28 cellular contexts compared by ENCODE assay signal in the genomic region with DNA sequence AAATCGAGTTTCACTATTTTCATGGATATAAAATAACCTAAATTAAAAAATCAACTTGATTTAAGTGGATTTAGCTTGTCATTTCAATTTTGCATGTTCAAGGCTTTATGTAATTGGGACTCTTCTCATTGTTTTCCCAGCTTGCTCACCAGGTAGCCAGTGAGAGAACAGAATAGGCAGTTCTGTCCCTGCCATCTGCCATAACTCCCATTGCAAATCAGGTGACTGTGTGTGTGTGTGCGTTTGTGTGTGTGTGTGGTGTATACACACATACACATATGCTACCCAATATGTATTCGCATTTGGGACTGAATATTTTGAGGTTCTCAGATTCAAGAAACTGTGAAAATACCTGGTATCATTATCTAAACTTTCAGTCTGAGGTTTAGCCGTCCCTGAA.
"Had no signal": no experiment of that assay in that cellular context is flagged by ENCODE, and none has a peak within 500 bp of the region (broad histone marks: within the 10 kb centered on the region; RNA-seq: fewer than 3 reads in every experiment).

No MANE protein-coding gene starts in this region.

- H3K27ac ChIP-seq: colonic mucosa, gastrocnemius medialis, heart right ventricle, hepatocyte, WERI-Rb-1 had no signal

- H3K4me1 Mint-ChIP-seq: activated B cell treated with CpG ODN at 0.5 μM for 24 hours; activated T-helper 17 cell treated with anti-CD3 and anti-CD28 coated beads, Interleukin-2, amount 50 U/mL, for 72 hours had no signal

- H3K27me3 ChIP-seq: colonic mucosa, gastrocnemius medialis, heart right ventricle, hepatocyte had no signal

- H3K4me3 ChIP-seq: colonic mucosa, gastrocnemius medialis, heart right ventricle, hepatocyte had no signal

- H3K27ac Mint-ChIP-seq: activated B cell treated with CpG ODN at 0.5 μM for 24 hours; activated CD8-positive, alpha-beta T cell treated with anti-CD3 and anti-CD28 coated beads for 36 hours; activated naive CD8-positive, alpha-beta T cell; activated T-helper 17 cell treated with anti-CD3 and anti-CD28 coated beads, Interleukin-2, amount 50 U/mL, for 72 hours; T-helper 2 cell treated with Interferon-gamma antibody and Interleukin-4, amounts not matched to agents 5 μg/mL and 100 μg/mL, for 36 hours had no signal

- H3K36me3 ChIP-seq: colonic mucosa, gastrocnemius medialis, heart right ventricle, WERI-Rb-1 had no signal

- DNase-seq: activated B cell treated with CpG ODN at 0.5 μM for 24 hours; activated CD4-positive, alpha-beta T cell treated with anti-CD3 and anti-CD28 coated beads for 48 hours; activated CD4-positive, alpha-beta T cell treated with anti-CD3 and anti-CD28 coated beads, Interleukin-2, amount 50 U/mL, for 1 hour; activated CD4-positive, alpha-beta T cell treated with anti-CD3 and anti-CD28 coated beads, Interleukin-2, amount 50 U/mL, for 48 hours; activated CD8-positive, alpha-beta memory T cell treated with anti-CD3 and anti-CD28 coated beads for 24 hours; activated CD8-positive, alpha-beta T cell treated with anti-CD3 and anti-CD28 coated beads for 36 hours; activated effector memory CD4-positive, alpha-beta T cell treated with Interleukin-2 at 50 U/mL for 16 hours; activated gamma-delta T cell treated with Interleukin-2 at 50 U/mL for 16 hours; activated naive CD4-positive, alpha-beta T cell treated with anti-CD3 and anti-CD28 coated beads, Interleukin-2, amount 50 U/mL, for 16 hours; activated naive CD4-positive, alpha-beta T cell treated with Interleukin-2 at 50 U/mL for 16 hours; activated T-cell treated with anti-CD3 and anti-CD28 coated beads, Interleukin-2, amount 50 U/mL, for 4 hours; amniotic stem cell; anterior cingulate cortex; caudate nucleus; cerebellar nuclear complex; colonic mucosa; effector CD8-positive, alpha-beta T cell; foreskin fibroblast; gastrocnemius medialis; heart right ventricle; T1000; WERI-Rb-1 had no signal

- ATAC-seq: activated CD4-positive, CD25-positive, alpha-beta regulatory T cell treated with anti-CD3 and anti-CD28 coated beads, Interleukin-2, amount 50 U/mL, for 24 hours; activated CD8-positive, alpha-beta T cell treated with anti-CD3 and anti-CD28 coated beads for 36 hours; activated T-cell treated with anti-CD3 and anti-CD28 coated beads, Interleukin-2, amount 50 U/mL, for 4 hours; activated T-helper 17 cell treated with anti-CD3 and anti-CD28 coated beads, Interleukin-2, amount 50 U/mL, for 72 hours; esophagus mucosa; gastrocnemius medialis; heart right ventricle had no signal

- H3K4me1 ChIP-seq: colonic mucosa, gastrocnemius medialis, heart right ventricle had no signal

- H3K9me3 ChIP-seq: colonic mucosa, gastrocnemius medialis, heart right ventricle had no signal

- H3K27me3 Mint-ChIP-seq: activated B cell treated with CpG ODN at 0.5 μM for 24 hours; activated CD8-positive, alpha-beta T cell treated with anti-CD3 and anti-CD28 coated beads for 36 hours; activated naive CD8-positive, alpha-beta T cell; activated T-helper 17 cell treated with anti-CD3 and anti-CD28 coated beads, Interleukin-2, amount 50 U/mL, for 72 hours had no signal

- H3K36me3 Mint-ChIP-seq: activated naive CD8-positive, alpha-beta T cell had no signal

- H3K9me3 Mint-ChIP-seq: activated B cell treated with CpG ODN at 0.5 μM for 24 hours; activated CD8-positive, alpha-beta T cell treated with anti-CD3 and anti-CD28 coated beads for 36 hours had no signal

- H3K4me3 Mint-ChIP-seq: activated B cell treated with CpG ODN at 0.5 μM for 24 hours; activated CD8-positive, alpha-beta T cell treated with anti-CD3 and anti-CD28 coated beads for 36 hours; activated naive CD8-positive, alpha-beta T cell; activated T-cell treated with anti-CD3 and anti-CD28 coated beads, Interleukin-2, amount 50 U/mL, for 4 hours; activated T-helper 17 cell treated with anti-CD3 and anti-CD28 coated beads, Interleukin-2, amount 50 U/mL, for 72 hours; T-helper 2 cell treated with Interferon-gamma antibody and Interleukin-4, amounts not matched to agents 5 μg/mL and 100 μg/mL, for 36 hours had no signal
